ENCODE assay signal across 8 cellular contexts in the genomic region with DNA sequence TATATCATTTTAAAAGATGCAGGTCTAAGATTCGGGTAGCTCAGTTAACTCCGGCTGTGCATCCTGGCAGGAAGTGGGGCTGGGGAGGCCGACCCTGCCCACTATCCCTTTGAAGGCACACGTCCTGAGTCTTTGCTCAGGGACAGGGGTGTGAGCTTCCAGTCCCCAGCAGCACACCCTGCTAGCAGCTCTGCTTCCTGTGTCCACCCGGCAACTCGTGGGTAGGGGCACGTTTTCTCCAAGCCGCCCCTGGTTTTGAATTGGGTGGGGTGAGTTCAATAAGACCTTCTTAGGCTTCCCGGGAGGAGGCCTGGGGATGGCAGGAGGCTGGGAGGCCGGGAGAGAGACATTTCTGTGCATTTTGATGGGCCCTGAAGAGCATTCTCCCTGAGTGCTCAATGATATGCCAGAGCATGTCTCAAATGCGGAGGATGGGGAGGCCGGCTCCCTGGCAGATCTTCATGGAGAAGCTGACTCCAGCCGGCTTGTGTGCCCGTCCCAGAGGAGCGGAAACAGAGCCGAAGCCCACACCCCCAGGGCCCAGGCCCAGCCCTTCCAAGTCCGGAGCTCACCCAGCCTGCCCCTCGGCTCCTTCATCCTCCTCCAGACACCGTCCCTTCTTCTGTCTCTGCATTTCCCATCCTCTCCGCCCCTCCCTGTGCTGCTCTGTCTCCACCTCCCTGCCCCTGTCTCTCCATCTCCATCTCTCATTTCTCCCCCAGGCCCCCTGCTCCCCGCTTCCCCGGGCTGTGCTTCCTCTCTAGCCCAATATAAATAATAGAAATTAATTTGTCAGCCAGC. TPM values are rescaled to one million over a fixed set of nuclear protein-coding genes. Genes with fewer than 3 reads are reported as not detected.
DNase-seq lines count a peak whose midpoint lies in the region; ATAC-seq and TF ChIP-seq lines count a peak whose summit lies in the region.

No MANE protein-coding gene starts in this region.

- H3K4me1 ChIP-seq in GM23338 (ENCODE audit: insufficient read depth) (peaks cover 50% of the 10 kb centered on the region), heart left ventricle (peaks cover 0 to 24% (median 12%) of the 10 kb centered on the region in 12 donors), ovary (ENCODE audit: insufficient read depth) (peaks cover 9% of the 10 kb centered on the region)

- no peak for TF ChIP-seq POLR2A in heart left ventricle (IDR thresholded peaks at IDR 0.05)
- no peak for TF ChIP-seq POLR2A in ovary (IDR thresholded peaks at IDR 0.05)

- H3K27me3 ChIP-seq in GM23338 (ENCODE audit: insufficient read depth) (peaks cover 38% of the 10 kb centered on the region), heart left ventricle (peaks cover 0 to 19% (median 0%) of the 10 kb centered on the region in 9 donors), ovary (no peaks in the 10 kb centered on the region)

- no peaks in the 10 kb centered on the region for H3K9me3 ChIP-seq in heart left ventricle
- no peaks in the 10 kb centered on the region for H3K9me3 ChIP-seq in ovary

- peak overlapping the region; percentile 100 for H2AFZ ChIP-seq in GM23338

- H3K27me3 Mint-ChIP-seq in GM23338 (ENCODE audit: insufficient read depth, low read depth, poor library complexity), result peaks cover 38% of the 10 kb centered on the region
- H3K27me3 Mint-ChIP-seq in activated T-helper 17 cell treated with anti-CD3 and anti-CD28 coated beads, Interleukin-2, amount 50 U/mL, for 72 hours, result peaks cover 29% of the 10 kb centered on the region

- intact Hi-C loops in heart left ventricle (cut with DNase I), result loop anchor here in 2 of 10 donors (10.0 kb wide), 2 partner anchors 78 to 712 kb away; no protein-coding TSS in a partner anchor
- intact Hi-C loops in ovary (cut with DNase I), result no loop called here

- H3F3A ChIP-seq in GM23338 (replicated peaks; ENCODE audit: low read depth), result 0 out of 2 replicates have a peak, but pooled peaks cover 5% of the 10 kb centered on the region

- no peaks in the 10 kb centered on the region for H3K79me2 ChIP-seq in GM23338 (replicated peaks; ENCODE audit: insufficient read depth)

- in situ Hi-C loops in KBM-7 (cut with MboI; ENCODE audit: low pct_unique_long_range_greater_than_20kb, low sequenced_read_pairs), result no loop called here

- no peaks in the 10 kb centered on the region; the same call in 2 of the 3 replicates for H3K9me3 Mint-ChIP-seq in GM23338
- no peaks in the 10 kb centered on the region for H3K9me3 Mint-ChIP-seq in activated T-helper 17 cell treated with anti-CD3 and anti-CD28 coated beads, Interleukin-2, amount 50 U/mL, for 72 hours

- TF ChIP-seq EP300 in ovary (IDR thresholded peaks at IDR 0.05), result no peak

- H4K20me1 ChIP-seq in GM23338 (replicated peaks; ENCODE audit: insufficient read depth), result no peaks in the 10 kb centered on the region

- H3K36me3 Mint-ChIP-seq in GM23338 (ENCODE audit: low read depth), result no peaks in the 10 kb centered on the region
- no peaks in the 10 kb centered on the region for H3K36me3 Mint-ChIP-seq in activated T-helper 17 cell treated with anti-CD3 and anti-CD28 coated beads, Interleukin-2, amount 50 U/mL, for 72 hours (ENCODE audit: low read depth)

- H3K9me2 ChIP-seq in GM23338 (ENCODE audit: insufficient read depth), result no peaks in the 10 kb centered on the region

- WGBS in heart left ventricle, 4 donors, result 18 to 23% (median 20%) methylated on average over 20 to 22 of the region's 22 CpGs
- WGBS in ovary, 3 donors, result 14 to 16% (median 14%) methylated on average over 22 of the region's 22 CpGs

- peak overlapping the region; percentile 82 for H3K4me3 Mint-ChIP-seq in GM23338
- H3K4me3 Mint-ChIP-seq in activated T-helper 17 cell treated with anti-CD3 and anti-CD28 coated beads, Interleukin-2, amount 50 U/mL, for 72 hours, result peak overlapping the region; percentile 79

- no peak overlapping the region; the same call in 1 of the 2 replicates for H3K27ac Mint-ChIP-seq in GM23338
- H3K27ac Mint-ChIP-seq in activated T-helper 17 cell treated with anti-CD3 and anti-CD28 coated beads, Interleukin-2, amount 50 U/mL, for 72 hours, result peak overlapping the region; percentile 28

- H3K4me3 ChIP-seq in GM23338 (peak overlapping the region; percentile 94), heart left ventricle (peak overlapping the region; percentile 26 to 66 (median 52)), ovary (peak overlapping the region; percentile 30)

- TF ChIP-seq CTCF in GM23338 (conservative IDR thresholded peaks at IDR 0.05; ENCODE audit: low read depth in 2 of 2) (no peak), heart left ventricle (IDR thresholded peaks at IDR 0.05) (no peak), ovary (IDR thresholded peaks at IDR 0.05) (no peak)

- H3K4me1 Mint-ChIP-seq in GM23338, result peaks cover 58% of the 10 kb centered on the region
- H3K4me1 Mint-ChIP-seq in activated T-helper 17 cell treated with anti-CD3 and anti-CD28 coated beads, Interleukin-2, amount 50 U/mL, for 72 hours, result peaks cover 11% of the 10 kb centered on the region

- no peaks in the 10 kb centered on the region for H3K36me3 ChIP-seq in GM23338 (ENCODE audit: insufficient read depth)
- H3K36me3 ChIP-seq in heart left ventricle, result no peaks in the 10 kb centered on the region
- H3K36me3 ChIP-seq in ovary, result no peaks in the 10 kb centered on the region

- peak; percentile 53 for DNase-seq in AG08395 (ENCODE audit: low spot score)
- DNase-seq in GM23338 (ENCODE audit: low spot score), result peak; percentile 82
- DNase-seq in heart left ventricle, result peak in 2 of 5 donors; percentile 36 to 67
- DNase-seq in ovary, result peak; percentile 30 to 51 (median 49)
- no peak for DNase-seq in KBM-7

- ATAC-seq in GM23338 (peak; percentile 79), heart left ventricle (peak; percentile 13 to 49 (median 40)), HG03139 (IDR thresholded peaks at IDR 0.05; ENCODE audit: unreplicated experiment) (no peak), HG02588 (IDR thresholded peaks at IDR 0.05; ENCODE audit: unreplicated experiment) (no peak)
- ATAC-seq in activated T-helper 17 cell treated with anti-CD3 and anti-CD28 coated beads, Interleukin-2, amount 50 U/mL, for 72 hours (replicated peaks), result peak; percentile 45

- H3K4me2 ChIP-seq in GM23338, result peak overlapping the region; percentile 100

- no peak overlapping the region for H3K27ac ChIP-seq in GM23338 (ENCODE audit: low read depth)
- H3K27ac ChIP-seq in heart left ventricle, result peak overlapping the region in 2 of 12 donors; percentile 15 to 51
- H3K27ac ChIP-seq in ovary, result peak overlapping the region in 1 of 2 donors; percentile 69

TF ChIP-seq in GM23338, 12 proteins besides CTCF, POLR2A, EP300 and RAD21:
- peak; percentile 13; the same call in 1 of the 2 replicates for TF ChIP-seq ETS1 (IDR thresholded peaks at IDR 0.05)
- TF ChIP-seq NANOG (IDR thresholded peaks at IDR 0.05; ENCODE audit: borderline replicate concordance), result no peak
- no peak for TF ChIP-seq REST (IDR thresholded peaks at IDR 0.05; ENCODE audit: unreplicated experiment)

RNA-seq across cellular contexts. Expression of gene ZFAND3, which starts 36.3 kb away (rescaled TPM):
- 28.2 and 31.8 TPM in 2 replicates for total RNA-seq in GM23338 (2014; rRNA removed; shearing (Covaris generic))
- 14.2 and 16.9 TPM in 2 replicates for polyA plus RNA-seq in GM23338 (2016; fragmentation: Nextera tagmentation; extraction: Ambion mirVana)
- 10 to 100 TPM; 26.1 to 32.0 TPM for total RNA-seq in activated T-helper 17 cell treated with anti-CD3 and anti-CD28 coated beads, Interleukin-2, amount 50 U/mL, for 72 hours
- 100 to 1,000 TPM in 5 of 9 donors, 10 to 100 TPM in 4; 36.0 to 114 (median 100) TPM for total RNA-seq in heart left ventricle
- polyA plus RNA-seq in heart left ventricle, result 10 to 100 TPM; 29.1 to 83.2 TPM
- total RNA-seq in ovary, result 10 to 100 TPM; 16.6 to 81.1 (median 51.9) TPM
- polyA plus RNA-seq in ovary, result 100 to 1,000 TPM in 1 of 2 donors, 10 to 100 TPM in 1; 39.8 to 220 TPM

Comparison
In these comparisons a context has a peak if more than half of its experiments do, and no peak if none do; other contexts are left out.
1. ATAC-seq: peak in GM23338 (single experiment), activated T-helper 17 cell treated with anti-CD3 and anti-CD28 coated beads, Interleukin-2, amount 50 U/mL, for 72 hours (single experiment) and heart left ventricle (4 of 4); none in HG03139 (single experiment) and HG02588 (single experiment).
2. H3K4me3 ChIP-seq: peak in every context shown above with its lines; median percentile 94 in GM23338; 52 in heart left ventricle; 30 in ovary.